8 cellular contexts compared by ENCODE assay signal in the genomic region with DNA sequence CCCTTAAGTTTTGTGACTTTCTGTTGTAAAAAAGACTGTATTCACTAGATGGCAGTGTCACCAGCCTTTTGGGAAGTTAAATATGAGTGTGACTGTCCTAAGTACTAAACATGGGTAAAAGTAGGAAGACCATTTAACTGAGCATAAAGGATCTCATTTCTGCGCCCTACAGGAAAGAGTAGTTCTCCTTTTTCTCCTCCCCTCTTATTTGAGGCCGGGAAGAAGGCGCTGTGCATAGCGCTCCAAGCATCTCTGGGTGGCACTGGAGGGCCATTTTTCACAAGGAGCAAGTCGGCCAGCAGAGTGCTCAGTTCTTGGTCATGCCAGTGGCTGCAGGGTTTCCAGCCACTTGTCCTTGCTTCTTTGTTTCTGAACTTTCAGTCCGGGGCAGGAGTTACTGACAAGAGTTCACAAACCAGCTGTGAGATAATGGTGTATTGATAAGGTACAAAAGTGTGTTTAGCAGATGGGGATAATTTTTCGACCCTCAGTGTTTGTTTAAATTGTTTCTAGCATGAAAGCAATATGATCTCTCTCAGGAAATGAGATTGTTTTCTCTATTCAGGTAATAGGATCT.
A peak's percentile ranks its signal among the peaks of the same experiment; 100 is the strongest.
DNase-seq lines count a peak whose midpoint lies in the region; ATAC-seq and TF ChIP-seq lines count a peak whose summit lies in the region.

No MANE protein-coding gene starts in this region.

- intact Hi-C loops in mucosa of descending colon (cut with DNase I, micrococcal nuclease): loop anchor here (5.0 kb wide), 2 partner anchors 143 to 148 kb away; no protein-coding TSS in a partner anchor

- H3K9me3 ChIP-seq in esophagus (ENCODE audit: control insufficient read depth in 2 of 2, insufficient read depth in 1 of 2, low read depth in 1 of 2, low read length in 1 of 2) (no peaks in the 10 kb centered on the region), mucosa of descending colon (no peaks in the 10 kb centered on the region), thoracic aorta (no peaks in the 10 kb centered on the region)

- H3K4me3 ChIP-seq in esophagus (ENCODE audit: low read depth in 1 of 2, low read length in 2 of 2) (no peak overlapping the region), mucosa of descending colon (no peak overlapping the region), thoracic aorta (peak overlapping the region; percentile 2)

- TF ChIP-seq CTCF in AG09319 (IDR thresholded peaks at IDR 0.05; ENCODE audit: low read depth, low read length): peak; percentile 90
- peak; percentile 17 for TF ChIP-seq CTCF in mucosa of descending colon (IDR thresholded peaks at IDR 0.05)
- peak; percentile 80 for TF ChIP-seq CTCF in thoracic aorta (IDR thresholded peaks at IDR 0.05)

- H3K27me3 ChIP-seq in esophagus (ENCODE audit: control insufficient read depth in 1 of 2, insufficient read depth in 2 of 2, low read length in 2 of 2): no peaks in the 10 kb centered on the region
- H3K27me3 ChIP-seq in thoracic aorta (replicated peaks; ENCODE audit: insufficient read depth): no peaks in the 10 kb centered on the region

- peak; percentile 91 for ATAC-seq in GM18502 (IDR thresholded peaks at IDR 0.05; ENCODE audit: poor library complexity, unreplicated experiment)
- peak; percentile 89 for ATAC-seq in HG02981 (IDR thresholded peaks at IDR 0.05; ENCODE audit: unreplicated experiment)
- ATAC-seq in mucosa of descending colon: peak; percentile 88
- peak; percentile 80 for ATAC-seq in thoracic aorta (ENCODE audit: insufficient number of reproducible peaks, low FRiP score, low read depth)

- H3K36me3 ChIP-seq in esophagus (ENCODE audit: control insufficient read depth in 2 of 2, insufficient read depth in 2 of 2, low read length in 1 of 2) (peaks cover 0 to 2% of the 10 kb centered on the region in 2 donors), mucosa of descending colon (ENCODE audit: low read depth) (no peaks in the 10 kb centered on the region), thoracic aorta (no peaks in the 10 kb centered on the region)

- H3K27ac ChIP-seq in esophagus (ENCODE audit: low read depth in 2 of 2, low read length in 1 of 2): peak overlapping the region; percentile 42 to 57
- peak overlapping the region; percentile 85 to 89 for H3K27ac ChIP-seq in thoracic aorta

- H3K4me1 ChIP-seq in esophagus (ENCODE audit: control insufficient read depth in 2 of 2, insufficient read depth in 2 of 2, low read length in 1 of 2) (peaks cover 2 to 3% of the 10 kb centered on the region in 2 donors), mucosa of descending colon (ENCODE audit: low read depth) (peaks cover 3% of the 10 kb centered on the region), thoracic aorta (ENCODE audit: control insufficient read depth in 1 of 2, low read depth in 2 of 2) (peaks cover 10 to 34% of the 10 kb centered on the region in 2 donors)

- 5 to 11% methylated on average over 7 of the region's 7 CpGs for WGBS in esophagus, 2 donors

- DNase-seq in AG09319 (ENCODE audit: extremely low read depth, low read depth) (peak; percentile 81), NCI-H226 (peak; percentile 39), mucosa of descending colon (peak; percentile 55 to 69 (median 66)), thoracic aorta (ENCODE audit: low spot score) (peak; percentile 40)
- peak; percentile 28 to 44 for DNase-seq in activated CD4-positive, alpha-beta T cell treated with anti-CD3 and anti-CD28 coated beads, Interleukin-2, amount 50 U/mL, for 48 hours

Comparison
In these comparisons a context has a peak if more than half of its experiments do, and no peak if none do; other contexts are left out.
1. CTCF ChIP-seq: peak in every context shown above with its lines; median percentile 90 in AG09319; 80 in thoracic aorta; 17 in mucosa of descending colon.